In the genomic region with DNA sequence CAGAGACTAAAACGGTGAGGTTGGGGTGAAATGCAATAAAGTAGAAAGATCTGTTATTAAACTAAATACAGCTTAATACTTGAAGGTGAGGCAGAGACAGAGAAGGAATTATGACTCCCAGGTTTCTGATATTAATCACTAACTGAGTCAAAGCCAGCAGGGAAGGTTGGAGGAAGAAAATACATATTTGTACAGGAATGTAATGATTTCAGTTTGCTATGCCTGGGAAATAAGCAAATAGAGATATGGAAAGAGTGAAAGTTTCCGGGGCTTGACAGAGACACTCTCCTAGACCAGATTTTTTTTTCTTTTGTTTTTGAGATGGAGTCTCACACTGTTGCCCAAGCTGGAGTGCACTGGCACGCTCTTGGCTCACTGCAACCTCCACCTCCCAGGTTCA, we compare ENCODE assay signal across 16 cellular contexts.
DNase-seq lines count a peak whose midpoint lies in the region; ATAC-seq and TF ChIP-seq lines count a peak whose summit lies in the region.
"Had no signal": no experiment of that assay in that cellular context is flagged by ENCODE, and none has a peak within 500 bp of the region (broad histone marks: within the 10 kb centered on the region; RNA-seq: fewer than 3 reads in every experiment).

No MANE protein-coding gene starts in this region.

- no peak overlapping the region for H3K4me2 ChIP-seq in mesenchymal stem cell (ENCODE audit: low read length, poor library complexity, severe bottlenecking)

- POLR2A ChIA-PET in MCF 10A (lab: Yijun Ruan, JAX): no interaction called here

- intact Hi-C loops in MCF 10A (cut with micrococcal nuclease): no loop called here
- intact Hi-C loops in breast epithelium (cut with DNase I; ENCODE audit: low total_unique reads): no loop called here
- intact Hi-C loops in left ventricle myocardium superior (cut with micrococcal nuclease): no loop called here
- intact Hi-C loops in upper lobe of right lung (cut with DNase I): no loop called here

- no peak overlapping the region for H3K9ac ChIP-seq in mesenchymal stem cell (ENCODE audit: low read length)
- H3K9ac ChIP-seq: BLaER1 treated with 17β-estradiol and CSF1 and Interleukin-3, amounts not matched to agents 10 nM and 100 nM had no signal

- H3K9me3 Mint-ChIP-seq in MCF 10A (ENCODE audit: unreplicated experiment): no peaks in the 10 kb centered on the region
- H3K9me3 Mint-ChIP-seq in glutamatergic neuron (ENCODE audit: unreplicated experiment): no peaks in the 10 kb centered on the region
- H3K9me3 Mint-ChIP-seq: HFFc6 had no signal

- no peak overlapping the region for H2BK12ac ChIP-seq in mesenchymal stem cell (ENCODE audit: low read length in 2 of 2)

- no peak overlapping the region for H2BK5ac ChIP-seq in mesenchymal stem cell (ENCODE audit: low read depth, low read length, poor library complexity, severe bottlenecking)

- no peak overlapping the region for H2BK120ac ChIP-seq in mesenchymal stem cell (ENCODE audit: low read depth, low read length)

- H4K91ac ChIP-seq in mesenchymal stem cell (ENCODE audit: low read length): no peak overlapping the region

- H3K18ac ChIP-seq in mesenchymal stem cell (ENCODE audit: low read depth in 1 of 2, low read length in 2 of 2): no peak overlapping the region

- TF ChIP-seq CTCF in MCF 10A (IDR thresholded peaks at IDR 0.05; ENCODE audit: unreplicated experiment): no peak
- TF ChIP-seq CTCF in breast epithelium (IDR thresholded peaks at IDR 0.05): no peak
- no peak for TF ChIP-seq CTCF in epithelial cell of esophagus (IDR thresholded peaks at IDR 0.05; ENCODE audit: insufficient read depth, low read depth, low read length, missing control alignments)
- TF ChIP-seq CTCF in glutamatergic neuron (IDR thresholded peaks at IDR 0.05; ENCODE audit: partially characterized antibody, unreplicated experiment): no peak
- TF ChIP-seq CTCF in upper lobe of right lung (IDR thresholded peaks at IDR 0.05): no peak

- H3K4me1 ChIP-seq in breast epithelium (no peaks in the 10 kb centered on the region), mesenchymal stem cell (ENCODE audit: control insufficient read depth, insufficient read depth, low read depth, low read length) (peaks cover 5% of the 10 kb centered on the region), upper lobe of right lung (peaks cover 3% of the 10 kb centered on the region)

- H3K9me3 ChIP-seq in breast epithelium: no peaks in the 10 kb centered on the region
- no peaks in the 10 kb centered on the region for H3K9me3 ChIP-seq in mesenchymal stem cell (ENCODE audit: control insufficient read depth, low read length)
- H3K9me3 ChIP-seq in upper lobe of right lung: no peaks in the 10 kb centered on the region
- H3K9me3 ChIP-seq: BLaER1 treated with 17β-estradiol and CSF1 and Interleukin-3, amounts not matched to agents 10 nM and 100 nM had no signal

- no peak overlapping the region for H3K23ac ChIP-seq in mesenchymal stem cell (ENCODE audit: low read length in 2 of 2)

- no peak for TF ChIP-seq POLR2A in breast epithelium (IDR thresholded peaks at IDR 0.05)

- no peak overlapping the region for H2AFZ ChIP-seq in mesenchymal stem cell (ENCODE audit: low read depth, low read length)

- H3K27me3 ChIP-seq in breast epithelium: no peaks in the 10 kb centered on the region
- no peaks in the 10 kb centered on the region for H3K27me3 ChIP-seq in mesenchymal stem cell (ENCODE audit: control insufficient read depth in 1 of 2, insufficient read depth in 1 of 2, low read length in 2 of 2)
- no peaks in the 10 kb centered on the region for H3K27me3 ChIP-seq in upper lobe of right lung
- H3K27me3 ChIP-seq: BLaER1 treated with 17β-estradiol and CSF1 and Interleukin-3, amounts not matched to agents 10 nM and 100 nM had no signal

- no TSS peak for BruUV-seq in MCF 10A (replicated peaks; lab: Mats Ljungman, UMichigan)

- ATAC-seq in left ventricle myocardium superior (no peak), upper lobe of right lung (no peak)
- ATAC-seq: HepG2 had no signal

- 97% methylated on average over 3 of the region's 3 CpGs for WGBS in mesenchymal stem cell

- H4K8ac ChIP-seq in mesenchymal stem cell (ENCODE audit: low read length): no peak overlapping the region

- no peak overlapping the region for H3K4me3 ChIP-seq in breast epithelium
- H3K4me3 ChIP-seq in epithelial cell of esophagus (ENCODE audit: low read length): no peak overlapping the region
- H3K4me3 ChIP-seq in mesenchymal stem cell (ENCODE audit: insufficient read depth in 1 of 2, low read depth in 1 of 2, low read length in 2 of 2): no peak overlapping the region
- no peak overlapping the region for H3K4me3 ChIP-seq in upper lobe of right lung
- H3K4me3 ChIP-seq: BLaER1 treated with 17β-estradiol and CSF1 and Interleukin-3, amounts not matched to agents 10 nM and 100 nM had no signal

- H3K79me1 ChIP-seq in mesenchymal stem cell (replicated peaks; ENCODE audit: low read length, poor library complexity, severe bottlenecking): peaks cover 28% of the 10 kb centered on the region

- H2AK5ac ChIP-seq in mesenchymal stem cell (ENCODE audit: low read length, severe bottlenecking): no peak overlapping the region

- H3K27ac Mint-ChIP-seq in MCF 10A (ENCODE audit: low read depth, unreplicated experiment) (peak overlapping the region; percentile 0), glutamatergic neuron (ENCODE audit: unreplicated experiment) (no peak overlapping the region)
- H3K27ac Mint-ChIP-seq: HFFc6 had no signal

- H3K4ac ChIP-seq in mesenchymal stem cell (ENCODE audit: low read depth in 1 of 2, low read length in 2 of 2): no peak overlapping the region

- H3K14ac ChIP-seq in mesenchymal stem cell (ENCODE audit: low read length in 2 of 2): no peak overlapping the region

- H2BK15ac ChIP-seq in mesenchymal stem cell (ENCODE audit: low read depth, poor library complexity, severe bottlenecking): no peak overlapping the region

- no peaks in the 10 kb centered on the region for H3K36me3 ChIP-seq in breast epithelium
- H3K36me3 ChIP-seq in mesenchymal stem cell (ENCODE audit: control insufficient read depth in 1 of 2, insufficient read depth in 2 of 2, low read depth in 1 of 2, low read length in 2 of 2): peaks cover 0 to 2% of the 10 kb centered on the region in 2 experiments
- no peaks in the 10 kb centered on the region for H3K36me3 ChIP-seq in upper lobe of right lung
- H3K36me3 ChIP-seq: BLaER1 treated with 17β-estradiol and CSF1 and Interleukin-3, amounts not matched to agents 10 nM and 100 nM had no signal

- DNase-seq in MCF 10A (ENCODE audit: unreplicated experiment) (no peak), breast epithelium (ENCODE audit: low spot score in 2 of 2) (no peak), epithelial cell of esophagus (ENCODE audit: low read depth) (peak; percentile 66), mesenchymal stem cell (no peak), left ventricle myocardium superior (no peak), NCI-H187 treated with DMSO at 0.1 percent for 48 hours (lab: John Stamatoyannopoulos, UW) (no peak), glutamatergic neuron (no peak), upper lobe of right lung (no peak)
- DNase-seq: DMS 273 treated with DMSO at 0.1 percent for 48 hours, HFFc6, NCI-H1105 treated with DMSO at 0.1 percent for 48 hours, NCI-H187, NCI-H510A had no signal

- no peak overlapping the region for H3K27ac ChIP-seq in breast epithelium
- peak overlapping the region; percentile 57 for H3K27ac ChIP-seq in mesenchymal stem cell (ENCODE audit: low read length, poor library complexity, severe bottlenecking)
- no peak overlapping the region for H3K27ac ChIP-seq in upper lobe of right lung
- H3K27ac ChIP-seq: 22Rv1; BLaER1 treated with 17β-estradiol and CSF1 and Interleukin-3, amounts not matched to agents 10 nM and 100 nM had no signal

- CTCF ChIA-PET in MCF 10A (lab: Yijun Ruan, JAX): no interaction called here

- H3K27me3 Mint-ChIP-seq in MCF 10A (ENCODE audit: insufficient read depth, unreplicated experiment): no peaks in the 10 kb centered on the region
- peaks cover 3% of the 10 kb centered on the region for H3K27me3 Mint-ChIP-seq in glutamatergic neuron (ENCODE audit: unreplicated experiment)

- H3K36me3 Mint-ChIP-seq in MCF 10A (ENCODE audit: insufficient read depth, unreplicated experiment): no peaks in the 10 kb centered on the region
- no peaks in the 10 kb centered on the region for H3K36me3 Mint-ChIP-seq in glutamatergic neuron (ENCODE audit: unreplicated experiment)

- peaks cover 9% of the 10 kb centered on the region for H3K4me1 Mint-ChIP-seq in MCF 10A (ENCODE audit: insufficient read depth, unreplicated experiment)
- H3K4me1 Mint-ChIP-seq in glutamatergic neuron (ENCODE audit: low read depth, unreplicated experiment): no peaks in the 10 kb centered on the region

- H3K4me3 Mint-ChIP-seq in MCF 10A (ENCODE audit: unreplicated experiment) (no peak overlapping the region), glutamatergic neuron (ENCODE audit: unreplicated experiment) (no peak overlapping the region)
- H3K4me3 Mint-ChIP-seq: HFFc6 had no signal
